ENCODE assay signal across 8 cellular contexts in genomic region chr9:128007566-128008138, GRCh38. TPM values are rescaled to one million over a fixed set of nuclear protein-coding genes. Genes with fewer than 3 reads are reported as not detected.
DNase-seq lines count a peak whose midpoint lies in the region; TF ChIP-seq lines count a peak whose summit lies in the region.

No MANE protein-coding gene starts in this region.

- no peak overlapping the region for H3K4me3 ChIP-seq in fibroblast of mammary gland (ENCODE audit: control insufficient read depth, low read depth, low read length)

- DNase-seq in DMS53 treated with DMSO at 0.1 percent for 48 hours (lab: John Stamatoyannopoulos, UW; ENCODE audit: unreplicated experiment) (peak; percentile 84), H4 (ENCODE audit: low spot score) (peak; percentile 34), NOMO-1 treated with dmso at 0.1 percent for 144 hours (lab: John Stamatoyannopoulos, UW; ENCODE audit: unreplicated experiment) (peak; percentile 58), fibroblast of mammary gland (ENCODE audit: low read depth) (peak; percentile 64), pons (ENCODE audit: low spot score) (peak; percentile 82), NCI-H1694 (lab: John Stamatoyannopoulos, UW) (no peak), D341Med (ENCODE audit: low spot score) (no peak)
- DNase-seq in activated CD8-positive, alpha-beta memory T cell treated with anti-CD3 and anti-CD28 coated beads, Interleukin-2, amount 50 U/mL, for 24 hours (ENCODE audit: extremely low read depth), result peak; percentile 61

- no peak for TF ChIP-seq CTCF in fibroblast of mammary gland (conservative IDR thresholded peaks at IDR 0.05; ENCODE audit: control insufficient read depth, insufficient read depth, low read depth, low read length)

RNA-seq across cellular contexts. Expression of gene EEIG1, which starts 26.9 kb away (rescaled TPM):
- total RNA-seq in H4 (2014; rRNA removed; shearing (Covaris generic)), result 7.6 and 10.6 TPM in 2 replicates

RNA-seq across cellular contexts. Expression of gene NAIF1, which starts 59.5 kb away (rescaled TPM):
- total RNA-seq in H4 (2014; rRNA removed; shearing (Covaris generic)), result 6.5 and 12.3 TPM in 2 replicates

Comparison
In these comparisons a context has a peak if more than half of its experiments do, and no peak if none do; other contexts are left out.
1. DNase-seq: peak in DMS53 treated with DMSO at 0.1 percent for 48 hours (single experiment), H4 (single experiment), NOMO-1 treated with dmso at 0.1 percent for 144 hours (single experiment), activated CD8-positive, alpha-beta memory T cell treated with anti-CD3 and anti-CD28 coated beads, Interleukin-2, amount 50 U/mL, for 24 hours (single experiment), fibroblast of mammary gland (single experiment) and pons (single experiment); none in NCI-H1694 (single experiment) and D341Med (single experiment).